In genomic region chr3:33219175-33219487, GRCh38 we compare ENCODE assay signal across 1 cellular context.
TF ChIP-seq lines count a peak whose summit lies in the region.

No MANE protein-coding gene starts in this region.

TF ChIP-seq in A549, 52 proteins besides CTCF, POLR2A, EP300 and RAD21 (continued from another document):
- TF ChIP-seq FOSL2 (IDR thresholded peaks at IDR 0.05) (no peak), FOSL2 (CRISPR knock-in tag; IDR thresholded peaks at IDR 0.05) (no peak), PBX3 (IDR thresholded peaks at IDR 0.05) (no peak), NPAS2 (CRISPR knock-in tag; IDR thresholded peaks at IDR 0.05; ENCODE audit: borderline replicate concordance) (no peak), CHD4 (IDR thresholded peaks at IDR 0.05; ENCODE audit: borderline replicate concordance) (no peak), MAFK (IDR thresholded peaks at IDR 0.05; ENCODE audit: partially characterized antibody) (no peak), RFX5 (IDR thresholded peaks at IDR 0.05) (no peak), RNF2 (IDR thresholded peaks at IDR 0.05; ENCODE audit: borderline replicate concordance, low read depth) (no peak), FOXS1 (CRISPR knock-in tag; IDR thresholded peaks at IDR 0.05) (no peak), HDAC2 (IDR thresholded peaks at IDR 0.05) (no peak)
